ENCODE assay signal across 23 cellular contexts in genomic region chr9:14281136-14281795, GRCh38. TPM values are rescaled to one million over a fixed set of nuclear protein-coding genes. Genes with fewer than 3 reads are reported as not detected.
DNase-seq lines count a peak whose midpoint lies in the region; ATAC-seq and TF ChIP-seq lines count a peak whose summit lies in the region.
"Had no signal": no experiment of that assay in that cellular context is flagged by ENCODE, and none has a peak within 500 bp of the region (broad histone marks: within the 10 kb centered on the region; RNA-seq: fewer than 3 reads in every experiment).

No MANE protein-coding gene starts in this region.

- no peaks in the 10 kb centered on the region for H3K9me3 ChIP-seq in sigmoid colon
- no peaks in the 10 kb centered on the region for H3K9me3 ChIP-seq in suprapubic skin
- H3K9me3 ChIP-seq: BLaER1, neutrophil had no signal

- no peaks in the 10 kb centered on the region for H3K36me3 ChIP-seq in sigmoid colon
- H3K36me3 ChIP-seq in suprapubic skin: no peaks in the 10 kb centered on the region
- H3K36me3 ChIP-seq: BLaER1, neutrophil had no signal

- H3K4me1 ChIP-seq in sigmoid colon (peaks cover 2 to 86% (median 64%) of the 10 kb centered on the region in 4 donors), suprapubic skin (peaks cover 32% of the 10 kb centered on the region)
- H3K4me1 ChIP-seq: BLaER1 had no signal

- H3K4me3 ChIP-seq in choroid plexus epithelial cell (ENCODE audit: low read depth, low read length) (no peak overlapping the region), sigmoid colon (peak overlapping the region in 1 of 4 donors; percentile 9), suprapubic skin (no peak overlapping the region)
- H3K4me3 ChIP-seq: BLaER1, GM12878 had no signal

- no peak for TF ChIP-seq POLR2A in sigmoid colon (IDR thresholded peaks at IDR 0.05)
- TF ChIP-seq POLR2A in suprapubic skin (IDR thresholded peaks at IDR 0.05): no peak

- H3K27ac ChIP-seq in sigmoid colon (peak overlapping the region in 3 of 4 donors; percentile 7 to 61 (median 33)), suprapubic skin (no peak overlapping the region)
- H3K27ac ChIP-seq: BLaER1, foreskin keratinocyte, neutrophil had no signal

- WGBS in sigmoid colon, 2 donors: 0 to 46% methylated on average over 1 of the region's 1 CpG
- 26% methylated on average over 1 of the region's 1 CpG for WGBS in suprapubic skin

- TF ChIP-seq EP300 in sigmoid colon (IDR thresholded peaks at IDR 0.05) (no peak), suprapubic skin (IDR thresholded peaks at IDR 0.05) (no peak)

- TF ChIP-seq CTCF in choroid plexus epithelial cell (conservative IDR thresholded peaks at IDR 0.05; ENCODE audit: low read depth, low read length) (no peak), sigmoid colon (IDR thresholded peaks at IDR 0.05) (no peak), suprapubic skin (IDR thresholded peaks at IDR 0.05) (no peak)

- no peak for ATAC-seq in GM21717 (IDR thresholded peaks at IDR 0.05; ENCODE audit: unreplicated experiment)
- ATAC-seq: foreskin keratinocyte; GM12878; PC-3; stimulated activated effector memory CD8-positive, alpha-beta T cell treated with anti-CD3 and anti-CD28 coated beads, Interleukin-12 subunit alpha, Interleukin-12 subunit beta, amount 100 ng/mL, for 72 hours had no signal

- DNase-seq in NCI-H2107 treated with DMSO at 0.1 percent for 48 hours (lab: John Stamatoyannopoulos, UW; ENCODE audit: unreplicated experiment) (peak; percentile 43), NCI-H2107 (lab: John Stamatoyannopoulos, UW) (no peak), NCI-H1105 treated with DMSO at 0.1 percent for 48 hours (lab: John Stamatoyannopoulos, UW) (peak; percentile 19), choroid plexus epithelial cell (ENCODE audit: low read depth) (peak; percentile 41), sigmoid colon (no peak), suprapubic skin (ENCODE audit: low spot score in 2 of 2) (no peak), ecto neural progenitor cell (ENCODE audit: low spot score) (no peak)
- DNase-seq: 8988T; activated CD4-positive, alpha-beta T cell treated with anti-CD3 and anti-CD28 coated beads, Interleukin-2, amount 10 ng/mL, durations not matched to agents 24 days and 14 days; activated T-cell treated with anti-CD3 and anti-CD28 coated beads for 4 hours; anterior cingulate cortex; foreskin keratinocyte; GF-D8; GOT3; NCI-H2029; NCI-H748 treated with DMSO at 0.1 percent for 48 hours; PC-3; retina had no signal

- intact Hi-C loops in sigmoid colon (cut with DNase I): no loop called here

- H3K27me3 ChIP-seq in sigmoid colon: no peaks in the 10 kb centered on the region
- no peaks in the 10 kb centered on the region for H3K27me3 ChIP-seq in suprapubic skin
- H3K27me3 ChIP-seq: BLaER1, foreskin keratinocyte, neutrophil had no signal

RNA-seq across cellular contexts. Expression of gene NFIB, which starts 32.7 kb away (rescaled TPM):
- total RNA-seq in sigmoid colon (100 to 1,000 TPM in 1 of 4 donors, 10 to 100 TPM in 3; 45.3 to 129 (median 59.9) TPM), suprapubic skin (100 to 1,000 TPM in 2 of 4 donors, 10 to 100 TPM in 2; 90.4 to 204 (median 112) TPM)
- 10 to 100 TPM in 1 of 3 donors, 1 to 10 TPM in 2; 3.7 to 12.5 (median 4.8) TPM for polyA plus RNA-seq in sigmoid colon
- total RNA-seq: activated CD4-positive, alpha-beta T cell treated with anti-CD3 and anti-CD28 coated beads, Interleukin-2, amount 10 ng/mL, durations not matched to agents 24 days and 14 days had no signal

Comparison
In these comparisons a context has a peak if more than half of its experiments do, and no peak if none do; other contexts are left out.
1. DNase-seq: peak in NCI-H2107 treated with DMSO at 0.1 percent for 48 hours (single experiment), NCI-H1105 treated with DMSO at 0.1 percent for 48 hours (single experiment) and choroid plexus epithelial cell (single experiment); none in NCI-H2107 (single experiment), sigmoid colon (single experiment), suprapubic skin (0 of 2) and ecto neural progenitor cell (single experiment).